Comparison of ENCODE assay signal across 9 cellular contexts in the genomic region with DNA sequence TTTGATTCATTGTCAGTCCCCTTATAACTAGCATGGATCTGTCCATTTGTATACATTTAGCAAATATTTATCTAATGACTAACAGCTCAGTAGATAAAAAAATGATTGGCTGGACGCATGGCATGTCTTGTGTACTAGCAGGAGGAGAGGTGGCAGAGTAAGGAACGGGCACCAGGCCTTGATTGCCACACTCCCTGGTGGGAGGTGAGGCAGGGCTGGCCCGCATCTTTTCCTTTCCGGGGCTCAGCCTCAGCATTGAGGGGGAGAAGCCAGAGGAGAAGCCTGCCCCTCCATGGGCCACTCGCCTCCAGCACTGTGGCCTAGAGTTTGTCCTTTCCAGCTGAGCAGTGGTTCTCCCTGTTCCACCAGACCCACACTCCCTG.
A peak's percentile ranks its signal among the peaks of the same experiment; 100 is the strongest.
DNase-seq lines count a peak whose midpoint lies in the region; ATAC-seq and TF ChIP-seq lines count a peak whose summit lies in the region.
"Had no signal": no experiment of that assay in that cellular context is flagged by ENCODE, and none has a peak within 500 bp of the region (broad histone marks: within the 10 kb centered on the region; RNA-seq: fewer than 3 reads in every experiment).

No MANE protein-coding gene starts in this region.

- H3K4me1 ChIP-seq in DOHH2 (ENCODE audit: control insufficient read depth, low read length) (peaks cover 19% of the 10 kb centered on the region), RWPE2 (ENCODE audit: insufficient read depth, poor library complexity, severe bottlenecking) (peaks cover 21% of the 10 kb centered on the region), mesodermal cell (ENCODE audit: control insufficient read depth, insufficient read depth, low read length, poor library complexity, severe bottlenecking) (peaks cover 18% of the 10 kb centered on the region)

- no peak overlapping the region for H3K27ac Mint-ChIP-seq in endothelial cell (ENCODE audit: unreplicated experiment)
- H3K27ac Mint-ChIP-seq: activated naive CD4-positive, alpha-beta T cell treated with anti-CD3 and anti-CD28 coated beads, Interleukin-2, amount 10 ng/mL, durations not matched to agents 7 days and 5 days had no signal

- no peaks in the 10 kb centered on the region for H3F3A ChIP-seq in DOHH2 (ENCODE audit: control insufficient read depth, insufficient read depth)

- H3K4me3 ChIP-seq in DOHH2 (ENCODE audit: low read length), result no peak overlapping the region
- no peak overlapping the region for H3K4me3 ChIP-seq in RWPE2 (ENCODE audit: severe bottlenecking)
- H3K4me3 ChIP-seq in mesodermal cell (ENCODE audit: extremely low read depth, insufficient read depth, low read length, poor library complexity, severe bottlenecking), result no peak overlapping the region

- TF ChIP-seq CTCF in DOHH2 (IDR thresholded peaks at IDR 0.05; ENCODE audit: low read depth, low read length, poor library complexity, severe bottlenecking), result no peak
- TF ChIP-seq CTCF in RWPE2 (IDR thresholded peaks at IDR 0.05; ENCODE audit: poor library complexity, severe bottlenecking), result no peak
- no peak for TF ChIP-seq CTCF in endothelial cell (IDR thresholded peaks at IDR 0.05; ENCODE audit: unreplicated experiment)

- no peak overlapping the region for H3K4me3 Mint-ChIP-seq in endothelial cell (ENCODE audit: unreplicated experiment)
- H3K4me3 Mint-ChIP-seq: activated naive CD4-positive, alpha-beta T cell treated with anti-CD3 and anti-CD28 coated beads, Interleukin-2, amount 10 ng/mL, durations not matched to agents 7 days and 5 days had no signal

- H3K4me1 Mint-ChIP-seq in endothelial cell (ENCODE audit: unreplicated experiment), result peaks cover 17% of the 10 kb centered on the region
- H3K4me1 Mint-ChIP-seq: activated naive CD4-positive, alpha-beta T cell treated with anti-CD3 and anti-CD28 coated beads, Interleukin-2, amount 10 ng/mL, durations not matched to agents 7 days and 5 days had no signal

- no peaks in the 10 kb centered on the region for H3K27me3 ChIP-seq in DOHH2 (ENCODE audit: control insufficient read depth, low read length)
- no peaks in the 10 kb centered on the region for H3K27me3 ChIP-seq in RWPE2 (ENCODE audit: insufficient read depth, poor library complexity, severe bottlenecking)

- H3K9me3 ChIP-seq in DOHH2 (ENCODE audit: control insufficient read depth, insufficient read depth, low read length) (no peaks in the 10 kb centered on the region), RWPE2 (ENCODE audit: severe bottlenecking) (no peaks in the 10 kb centered on the region), mesodermal cell (ENCODE audit: control insufficient read depth, low read length) (no peaks in the 10 kb centered on the region)

- WGBS in mesodermal cell (ENCODE audit: insufficient coverage in 2 of 2), 2 experiments, result 83 to 85% methylated on average over 3 to 4 of the region's 5 CpGs

- H4K20me1 ChIP-seq in DOHH2 (ENCODE audit: control insufficient read depth, insufficient read depth, low read depth, low read length), result no peaks in the 10 kb centered on the region

- H3K4me2 ChIP-seq in DOHH2 (ENCODE audit: low read length), result peak overlapping the region; percentile 12; the same call in 1 of the 2 replicates

- no peak overlapping the region for H3K27ac ChIP-seq in DOHH2 (ENCODE audit: low read depth, low read length)
- H3K27ac ChIP-seq in RWPE2 (ENCODE audit: poor library complexity, severe bottlenecking), result peak overlapping the region; percentile 75
- H3K27ac ChIP-seq in mesodermal cell (ENCODE audit: low read depth, low read length, severe bottlenecking), result peak overlapping the region; percentile 52

- H3K36me3 Mint-ChIP-seq in endothelial cell (ENCODE audit: low read depth, unreplicated experiment), result peaks cover 23% of the 10 kb centered on the region
- H3K36me3 Mint-ChIP-seq: activated naive CD4-positive, alpha-beta T cell treated with anti-CD3 and anti-CD28 coated beads, Interleukin-2, amount 10 ng/mL, durations not matched to agents 7 days and 5 days had no signal

- peak; percentile 5 for ATAC-seq in HG02588 (IDR thresholded peaks at IDR 0.05; ENCODE audit: unreplicated experiment)
- peak; percentile 95 for ATAC-seq in RWPE2 (ENCODE audit: low read depth)
- ATAC-seq in HG02973 (IDR thresholded peaks at IDR 0.05; ENCODE audit: unreplicated experiment), result no peak

- no peaks in the 10 kb centered on the region for H3K9me2 ChIP-seq in DOHH2 (replicated peaks; ENCODE audit: control insufficient read depth, low read length)

- no peaks in the 10 kb centered on the region for H3K27me3 Mint-ChIP-seq in endothelial cell (ENCODE audit: unreplicated experiment)
- H3K27me3 Mint-ChIP-seq: activated naive CD4-positive, alpha-beta T cell treated with anti-CD3 and anti-CD28 coated beads, Interleukin-2, amount 10 ng/mL, durations not matched to agents 7 days and 5 days had no signal

- peaks cover 17% of the 10 kb centered on the region for H3K36me3 ChIP-seq in DOHH2 (ENCODE audit: control insufficient read depth, low read length)
- H3K36me3 ChIP-seq in RWPE2 (ENCODE audit: low read depth), result 0 out of 2 replicates have a peak, but pooled peaks cover 9% of the 10 kb centered on the region
- H3K36me3 ChIP-seq in mesodermal cell (ENCODE audit: control insufficient read depth, insufficient read depth, low read length), result peaks cover 40% of the 10 kb centered on the region

- no peaks in the 10 kb centered on the region for H3K9me3 Mint-ChIP-seq in endothelial cell (ENCODE audit: unreplicated experiment)
- H3K9me3 Mint-ChIP-seq: activated naive CD4-positive, alpha-beta T cell treated with anti-CD3 and anti-CD28 coated beads, Interleukin-2, amount 10 ng/mL, durations not matched to agents 7 days and 5 days had no signal

- DNase-seq in RWPE2 (ENCODE audit: low spot score) (no peak), endothelial cell (ENCODE audit: low spot score) (no peak), NCI-H2196 treated with DMSO at 0.1 percent for 48 hours (lab: John Stamatoyannopoulos, UW; ENCODE audit: unreplicated experiment) (no peak)
- DNase-seq in activated CD4-positive, alpha-beta T cell treated with anti-CD3 and anti-CD28 coated beads for 4 hours, result no peak
- DNase-seq: activated naive CD4-positive, alpha-beta T cell treated with anti-CD3 and anti-CD28 coated beads, Interleukin-2, amount 10 ng/mL, durations not matched to agents 7 days and 5 days had no signal

- no peaks in the 10 kb centered on the region for H3K79me2 ChIP-seq in DOHH2 (ENCODE audit: control insufficient read depth, low read length)
